ENCODE assay signal across 21 cellular contexts in genomic region chr20:50675671-50676376, GRCh38. TPM values are rescaled to one million over a fixed set of nuclear protein-coding genes. Genes with fewer than 3 reads are reported as not detected.
DNase-seq lines count a peak whose midpoint lies in the region; ATAC-seq, FAIRE-seq and TF ChIP-seq lines count a peak whose summit lies in the region.
"Had no signal": no experiment of that assay in that cellular context is flagged by ENCODE, and none has a peak within 500 bp of the region (broad histone marks: within the 10 kb centered on the region; RNA-seq: fewer than 3 reads in every experiment).

No MANE protein-coding gene starts in this region.

- H2BK20ac ChIP-seq in H1 (ENCODE audit: low read length) = no peak overlapping the region

- no peak for TF ChIP-seq RAD21 in H1 (IDR thresholded peaks at IDR 0.05 in 1 of 2, conservative IDR thresholded peaks at IDR 0.05 in 1 of 2; ENCODE audit: low read depth in 2 of 2, low read length in 2 of 2)

- H2BK120ac ChIP-seq in H1 (replicated peaks; ENCODE audit: low read depth, low read length) = no peak overlapping the region

- H2AK5ac ChIP-seq in H1 (ENCODE audit: low read depth, low read length) = peak overlapping the region; percentile 47; the same call in 1 of the 2 replicates

- no peak overlapping the region for H3K9ac ChIP-seq in H1 (replicated peaks in 1 of 4; ENCODE audit: extremely low read depth in 1 of 4, low read depth in 3 of 4, low read length in 3 of 4)

- H3K4me1 ChIP-seq in GM23338 (ENCODE audit: insufficient read depth) (peaks cover 5% of the 10 kb centered on the region; the same call in 1 of the 2 replicates), SJCRH30 (peaks cover 23% of the 10 kb centered on the region), H1 (replicated peaks in 1 of 4; ENCODE audit: control insufficient read depth in 3 of 4, insufficient read depth in 4 of 4, low read length in 3 of 4) (peaks cover 0 to 2% (median 0%) of the 10 kb centered on the region in 4 experiments; a peak in 2 of 7 replicates), gastrocnemius medialis (peaks cover 10 to 11% of the 10 kb centered on the region in 2 donors)

- H3K4me3 ChIP-seq in GM23338 (no peak overlapping the region), SJCRH30 (no peak overlapping the region), H1 (ENCODE audit: extremely low read depth in 1 of 4, insufficient read depth in 2 of 4, low read depth in 3 of 4, low read length in 4 of 4) (no peak overlapping the region), gastrocnemius medialis (no peak overlapping the region), WERI-Rb-1 (ENCODE audit: low read depth, low read length) (no peak overlapping the region)
- H3K4me3 ChIP-seq: sigmoid colon, suprapubic skin had no signal

- H3K18ac ChIP-seq in H1 (ENCODE audit: extremely low read depth, low read length) = no peak overlapping the region

- no peak for TF ChIP-seq EP300 in H1 (IDR thresholded peaks at IDR 0.05; ENCODE audit: borderline replicate concordance in 1 of 2, low read depth in 2 of 2, low read length in 2 of 2)

- no peaks in the 10 kb centered on the region for H3K79me2 ChIP-seq in GM23338 (replicated peaks; ENCODE audit: insufficient read depth)
- no peaks in the 10 kb centered on the region for H3K79me2 ChIP-seq in H1 (ENCODE audit: control insufficient read depth in 1 of 2, insufficient read depth in 2 of 2, low read length in 2 of 2)

- H3K36me3 ChIP-seq in GM23338 (ENCODE audit: insufficient read depth) (no peaks in the 10 kb centered on the region), SJCRH30 (no peaks in the 10 kb centered on the region), H1 (ENCODE audit: control insufficient read depth in 2 of 4, insufficient read depth in 4 of 4, low read length in 3 of 4) (no peaks in the 10 kb centered on the region), gastrocnemius medialis (no peaks in the 10 kb centered on the region), WERI-Rb-1 (no peaks in the 10 kb centered on the region)
- H3K36me3 ChIP-seq: sigmoid colon, suprapubic skin had no signal

- POLR2A ChIA-PET in H1 (lab: Charles Lee; ENCODE audit: partially characterized antibody) (interaction anchor here (0.6 kb wide), 1 partner anchor 1369 kb away, joined by 3 read pairs; no protein-coding TSS in a partner anchor), T-cell (lab: Charles Lee) (no interaction called here)

- no peaks in the 10 kb centered on the region for H3K9me3 ChIP-seq in SJCRH30 (replicated peaks)
- H3K9me3 ChIP-seq in H1 (ENCODE audit: insufficient read depth in 2 of 2, low read depth in 1 of 2, low read length in 1 of 2) = no peaks in the 10 kb centered on the region
- no peaks in the 10 kb centered on the region for H3K9me3 ChIP-seq in gastrocnemius medialis
- H3K9me3 ChIP-seq in WERI-Rb-1 (ENCODE audit: severe bottlenecking) = no peaks in the 10 kb centered on the region
- H3K9me3 ChIP-seq: sigmoid colon, suprapubic skin had no signal

- no peaks in the 10 kb centered on the region for H3K27me3 ChIP-seq in GM23338 (ENCODE audit: insufficient read depth)
- H3K27me3 ChIP-seq in SJCRH30 = no peaks in the 10 kb centered on the region
- no peaks in the 10 kb centered on the region for H3K27me3 ChIP-seq in H1 (replicated peaks in 1 of 4; ENCODE audit: control insufficient read depth in 3 of 4, extremely low read depth in 1 of 4, insufficient read depth in 3 of 4, low read length in 3 of 4)
- H3K27me3 ChIP-seq in gastrocnemius medialis = no peaks in the 10 kb centered on the region
- no peaks in the 10 kb centered on the region for H3K27me3 ChIP-seq in WERI-Rb-1 (ENCODE audit: insufficient read depth, low read depth, severe bottlenecking)
- H3K27me3 ChIP-seq: sigmoid colon, suprapubic skin had no signal

- no peak for TF ChIP-seq CTCF in GM23338 (conservative IDR thresholded peaks at IDR 0.05; ENCODE audit: low read depth in 2 of 2)
- TF ChIP-seq CTCF in H1 (IDR thresholded peaks at IDR 0.05; ENCODE audit: control extremely low read depth in 1 of 3, insufficient read depth in 1 of 3, low read depth in 1 of 3, low read length in 3 of 3) = no peak
- no peak for TF ChIP-seq CTCF in gastrocnemius medialis (IDR thresholded peaks at IDR 0.05 in 4 of 5, conservative IDR thresholded peaks at IDR 0.05 in 1 of 5)
- TF ChIP-seq CTCF in WERI-Rb-1 (IDR thresholded peaks at IDR 0.05; ENCODE audit: low read depth, low read length) = no peak
- no peak for TF ChIP-seq CTCF in omental fat pad (IDR thresholded peaks at IDR 0.05)

- H4K20me1 ChIP-seq in GM23338 (replicated peaks; ENCODE audit: insufficient read depth) (no peaks in the 10 kb centered on the region), H1 (replicated peaks in 1 of 2; ENCODE audit: control insufficient read depth in 1 of 2, insufficient read depth in 2 of 2, low read length in 2 of 2) (peaks cover 0 to 4% of the 10 kb centered on the region in 2 experiments)

- no peak overlapping the region for H3K23ac ChIP-seq in H1 (ENCODE audit: insufficient read length)

- no peak overlapping the region for H4K8ac ChIP-seq in H1 (ENCODE audit: extremely low read depth, insufficient read depth, low read length)

- H3K27ac ChIP-seq in GM23338 (ENCODE audit: low read depth) = peak overlapping the region; percentile 69
- H3K27ac ChIP-seq in SJCRH30 = peak overlapping the region; percentile 29
- H3K27ac ChIP-seq in H1 (ENCODE audit: low read depth, low read length) = no peak overlapping the region
- H3K27ac ChIP-seq in gastrocnemius medialis = peak overlapping the region; percentile 9 to 59 (median 42)
- H3K27ac ChIP-seq in WERI-Rb-1 = no peak overlapping the region
- H3K27ac ChIP-seq: C4-2B, sigmoid colon, suprapubic skin had no signal

- H3F3A ChIP-seq in GM23338 (replicated peaks; ENCODE audit: low read depth) = no peaks in the 10 kb centered on the region

- H2BK12ac ChIP-seq in H1 (ENCODE audit: low read depth, low read length) = peak overlapping the region; percentile 85

- intact Hi-C loops in gastrocnemius medialis (cut with DNase I; ENCODE audit: low total_unique reads) = no loop called here

- peak overlapping the region; percentile 68; the same call in 1 of the 2 replicates for H2BK5ac ChIP-seq in H1 (ENCODE audit: low read depth, low read length)

- FAIRE-seq in H1 (lab: Jason Lieb, UNC) = no peak
- FAIRE-seq: TTC549 had no signal

- no peaks in the 10 kb centered on the region for H3K79me1 ChIP-seq in H1 (ENCODE audit: low read depth, low read length)

- H3K4me1 Mint-ChIP-seq in GM23338 = peaks cover 13% of the 10 kb centered on the region; the same call in 2 of the 3 replicates
- H3K4me1 Mint-ChIP-seq in T-cell = no peaks in the 10 kb centered on the region
- H3K4me1 Mint-ChIP-seq: activated T-helper 17 cell treated with anti-CD3 and anti-CD28 coated beads, Interleukin-2, amount 50 U/mL, for 72 hours; IgD-negative memory B cell had no signal

- H3K9me3 Mint-ChIP-seq in GM23338 (no peaks in the 10 kb centered on the region; the same call in 2 of the 3 replicates), T-cell (no peaks in the 10 kb centered on the region)
- H3K9me3 Mint-ChIP-seq: activated CD4-positive, alpha-beta memory T cell treated with anti-CD3 and anti-CD28 coated beads for 36 hours; activated T-helper 17 cell treated with anti-CD3 and anti-CD28 coated beads, Interleukin-2, amount 50 U/mL, for 72 hours; IgD-negative memory B cell had no signal

- no peaks in the 10 kb centered on the region for H3K36me3 Mint-ChIP-seq in GM23338 (ENCODE audit: low read depth)
- no peaks in the 10 kb centered on the region for H3K36me3 Mint-ChIP-seq in T-cell
- H3K36me3 Mint-ChIP-seq: activated CD4-positive, alpha-beta memory T cell treated with anti-CD3 and anti-CD28 coated beads for 36 hours; IgD-negative memory B cell; memory B cell had no signal

- no peak overlapping the region for H3K14ac ChIP-seq in H1 (ENCODE audit: insufficient read length)

- H2AFZ ChIP-seq in GM23338 (no peak overlapping the region), H1 (ENCODE audit: low read length) (no peak overlapping the region)

- H3K4me2 ChIP-seq in GM23338 (no peak overlapping the region), H1 (ENCODE audit: insufficient read depth in 1 of 2, low read depth in 2 of 2, low read length in 2 of 2) (no peak overlapping the region; a peak in 1 of 4 replicates)

- peak overlapping the region; percentile 2; the same call in 1 of the 2 replicates for H2BK15ac ChIP-seq in H1 (ENCODE audit: low read length)

- 86% methylated on average over 13 of the region's 13 CpGs; no CpG with 5 or more reads in 1 of the 2 experiments for WGBS in H1 (ENCODE audit: extremely low coverage in 1 of 2, insufficient coverage in 1 of 2, insufficient read length in 1 of 2, insufficient replicate concordance in 2 of 2, low coverage in 1 of 2, low lambda C conversion rate in 2 of 2, missing lambda C conversion rate in 1 of 2), 2 experiments

- H3K27ac Mint-ChIP-seq in GM23338 (no peak overlapping the region), T-cell (no peak overlapping the region)
- H3K27ac Mint-ChIP-seq: activated CD4-positive, alpha-beta memory T cell treated with anti-CD3 and anti-CD28 coated beads for 36 hours; activated T-helper 17 cell treated with anti-CD3 and anti-CD28 coated beads, Interleukin-2, amount 50 U/mL, for 72 hours; IgD-negative memory B cell; memory B cell had no signal

- no peak for TF ChIP-seq POLR2A in H1 (IDR thresholded peaks at IDR 0.05; ENCODE audit: control extremely low read depth in 1 of 2, low read depth in 2 of 2, low read length in 2 of 2)
- no peak for TF ChIP-seq POLR2A in gastrocnemius medialis (IDR thresholded peaks at IDR 0.05)

- no peak overlapping the region for H3K56ac ChIP-seq in H1 (replicated peaks; ENCODE audit: insufficient read length, low read depth, low read length)

- peaks cover 5% of the 10 kb centered on the region; the same call in 1 of the 2 replicates for H3K23me2 ChIP-seq in H1 (ENCODE audit: low read depth, low read length)

- H4K91ac ChIP-seq in H1 (replicated peaks; ENCODE audit: insufficient read length, low read length) = no peak overlapping the region

- in situ Hi-C loops in gastrocnemius medialis (cut with MboI; ENCODE audit: low sequenced_read_pairs in 4 of 4) = no loop called here

- H3K4me3 Mint-ChIP-seq in GM23338 (no peak overlapping the region), T-cell (no peak overlapping the region)
- H3K4me3 Mint-ChIP-seq: activated CD4-positive, alpha-beta memory T cell treated with anti-CD3 and anti-CD28 coated beads for 36 hours; activated T-helper 17 cell treated with anti-CD3 and anti-CD28 coated beads, Interleukin-2, amount 50 U/mL, for 72 hours; IgD-negative memory B cell; memory B cell had no signal

- no peak overlapping the region for H4K5ac ChIP-seq in H1 (ENCODE audit: insufficient read length, low read depth, low read length)

- no peaks in the 10 kb centered on the region for H3K9me2 ChIP-seq in GM23338 (ENCODE audit: insufficient read depth)

- DNase-seq in GM23338 (ENCODE audit: low spot score) (peak; percentile 60), SJCRH30 (peak; percentile 50 to 57), H1 (ENCODE audit: low read depth in 1 of 2, low spot score in 2 of 2) (no peak), gastrocnemius medialis (no peak), WERI-Rb-1 (no peak), omental fat pad (ENCODE audit: low spot score) (no peak), T-cell (no peak)
- DNase-seq: activated CD4-positive, alpha-beta memory T cell treated with anti-CD3 and anti-CD28 coated beads for 36 hours; amygdala; foreskin melanocyte; GOT3; NCI-H1105; sigmoid colon; stimulated activated CD4-positive, alpha-beta T cell treated with anti-CD3 and anti-CD28 coated beads, Interleukin-2, amount 100 ng/mL, for 48 hours had no signal

- H3K27me3 Mint-ChIP-seq in GM23338 (ENCODE audit: insufficient read depth, low read depth, poor library complexity) (peaks cover 12% of the 10 kb centered on the region), T-cell (peaks cover 8 to 10% of the 10 kb centered on the region in 2 donors)
- H3K27me3 Mint-ChIP-seq: activated CD4-positive, alpha-beta memory T cell treated with anti-CD3 and anti-CD28 coated beads for 36 hours; activated T-helper 17 cell treated with anti-CD3 and anti-CD28 coated beads, Interleukin-2, amount 50 U/mL, for 72 hours had no signal

- CTCF ChIA-PET in H1 (lab: Charles Lee; ENCODE audit: partially characterized antibody) = interaction anchor here (0.5 to 2.1 kb wide), 5 partner anchors 13 to 190 kb away, joined by 3 to 6 read pairs (median 3); no protein-coding TSS in a partner anchor
- CTCF ChIA-PET in T-cell (lab: Charles Lee) = no interaction called here

- H3K4ac ChIP-seq in H1 (replicated peaks; ENCODE audit: insufficient read length, low read depth, low read length) = peak overlapping the region; percentile 72

- ATAC-seq in GM23338 (no peak), gastrocnemius medialis (no peak), omental fat pad (ENCODE audit: low FRiP score) (no peak), T-cell (replicated peaks in 1 of 4) (no peak), HG03571 (IDR thresholded peaks at IDR 0.05; ENCODE audit: unreplicated experiment) (no peak)
- ATAC-seq: activated T-helper 17 cell treated with anti-CD3 and anti-CD28 coated beads, Interleukin-2, amount 50 U/mL, for 72 hours had no signal

RNA-seq across cellular contexts. Expression of gene RIPOR3, which starts 15.5 kb away (rescaled TPM):
- 6.0 and 6.3 TPM in 2 replicates for total RNA-seq in GM23338 (2014; rRNA removed; shearing (Covaris generic))
- polyA plus RNA-seq in GM23338 (2016; fragmentation: Nextera tagmentation; extraction: Ambion mirVana) = 3.9 and 4.9 TPM in 2 replicates
- total RNA-seq in SJCRH30 (2014; rRNA removed; shearing (Covaris generic)) = 1.7 and 2.6 TPM in 2 replicates
- total RNA-seq in H1 (2021; fragmentation: NEBNext Ultra II Directional; extraction: Animal tissue kit (Norgen Biotek cat#: 25700)) = 4.5 and 4.7 TPM in 2 replicates
- polyA plus RNA-seq in H1 (2011; rRNA removed) = 3.6 and 5.6 TPM in 2 replicates
- polyA plus RNA-seq in H1 (2011; cell fraction: cytosol; rRNA removed) = 6.9 TPM
- 43.0 TPM for polyA plus RNA-seq in H1 (2011; cell fraction: nucleus; rRNA removed)
- polyA plus RNA-seq in H1 (2012, experiment 1 of 2) = 5.7 to 7.7 TPM (median 5.9 TPM) in 4 replicates
- 1.6 TPM for polyA plus RNA-seq in H1 (2012, experiment 2 of 2)
- polyA plus RNA-seq in H1 (2013, experiment 1 of 2) = 3.2 TPM
- polyA plus RNA-seq in H1 (2013, experiment 2 of 2) = 2.5 TPM
- 3.3 and 3.8 TPM in 2 replicates for polyA minus RNA-seq in H1 (2011; rRNA and poly(A)+ RNA removed)
- polyA minus RNA-seq in H1 (2011; cell fraction: cytosol; rRNA and poly(A)+ RNA removed) = 3.1 TPM
- 9.2 TPM for polyA minus RNA-seq in H1 (2011; cell fraction: nucleus; rRNA and poly(A)+ RNA removed)
- 10 to 100 TPM in 1 of 4 donors, 1 to 10 TPM in 3; 5.3 to 12.5 (median 8.2) TPM for total RNA-seq in gastrocnemius medialis
- total RNA-seq in omental fat pad = 10 to 100 TPM in 3 of 4 donors, 1 to 10 TPM in 1; 7.8 to 81.8 (median 16.6) TPM
- under 1 TPM; 0.25 to 0.88 (median 0.42) TPM for total RNA-seq in T-cell
- total RNA-seq: activated CD4-positive, alpha-beta memory T cell treated with anti-CD3 and anti-CD28 coated beads for 36 hours; activated T-helper 17 cell treated with anti-CD3 and anti-CD28 coated beads, Interleukin-2, amount 50 U/mL, for 72 hours had no signal

RNA-seq across cellular contexts. Expression of gene PARD6B, which starts 55.6 kb away (rescaled TPM):
- total RNA-seq in GM23338 (2014; rRNA removed; shearing (Covaris generic)) = 29.2 and 39.7 TPM in 2 replicates
- 20.0 and 23.5 TPM in 2 replicates for polyA plus RNA-seq in GM23338 (2016; fragmentation: Nextera tagmentation; extraction: Ambion mirVana)
- 2.3 and 2.8 TPM in 2 replicates for total RNA-seq in SJCRH30 (2014; rRNA removed; shearing (Covaris generic))
- 27.3 and 34.1 TPM in 2 replicates for total RNA-seq in H1 (2021; fragmentation: NEBNext Ultra II Directional; extraction: Animal tissue kit (Norgen Biotek cat#: 25700))
- polyA plus RNA-seq in H1 (2011; rRNA removed) = 3.3 and 5.2 TPM in 2 replicates
- polyA plus RNA-seq in H1 (2011; cell fraction: cytosol; rRNA removed) = 5.0 TPM
- 2.2 TPM for polyA plus RNA-seq in H1 (2011; cell fraction: nucleus; rRNA removed)
- polyA plus RNA-seq in H1 (2012, experiment 1 of 2) = 3.3 to 5.1 TPM (median 3.8 TPM) in 4 replicates
- polyA plus RNA-seq in H1 (2012, experiment 2 of 2) = 1.2 TPM
- polyA plus RNA-seq in H1 (2013, experiment 1 of 2) = 5.8 TPM
- polyA plus RNA-seq in H1 (2013, experiment 2 of 2) = 5.6 TPM
- polyA minus RNA-seq in H1 (2011; rRNA and poly(A)+ RNA removed) = 12.2 and 13.7 TPM in 2 replicates
- polyA minus RNA-seq in H1 (2011; cell fraction: cytosol; rRNA and poly(A)+ RNA removed) = 16.4 TPM
- polyA minus RNA-seq in H1 (2011; cell fraction: nucleus; rRNA and poly(A)+ RNA removed) = 6.4 TPM
- total RNA-seq in gastrocnemius medialis = 10 to 100 TPM in 1 of 4 donors, 1 to 10 TPM in 2, under 1 TPM in 1; 0.72 to 15.3 (median 2.3) TPM
- 10 to 100 TPM in 1 of 4 donors, 1 to 10 TPM in 3; 1.1 to 20.5 (median 5.9) TPM for total RNA-seq in omental fat pad
- 10 to 100 TPM in 2 of 5 donors, 1 to 10 TPM in 3; 5.9 to 12.4 (median 9.4) TPM for total RNA-seq in T-cell

Comparison
In these comparisons a context has a peak if more than half of its experiments do, and no peak if none do; other contexts are left out.
1. DNase-seq: peak in GM23338 (single experiment) and SJCRH30 (2 of 2); none in H1 (0 of 2), gastrocnemius medialis (0 of 2), WERI-Rb-1 (single experiment), omental fat pad (single experiment) and T-cell (0 of 34).
2. H3K27ac ChIP-seq: peak in GM23338 (single experiment), SJCRH30 (single experiment) and gastrocnemius medialis (4 of 4); none in H1 (single experiment) and WERI-Rb-1 (single experiment).